8 cellular contexts compared by ENCODE assay signal in genomic region chr3:94162700-94163099, GRCh38.
A peak's percentile ranks its signal among the peaks of the same experiment; 100 is the strongest.
DNase-seq lines count a peak whose midpoint lies in the region; ATAC-seq and TF ChIP-seq lines count a peak whose summit lies in the region.

No MANE protein-coding gene starts in this region.

- no peaks in the 10 kb centered on the region for H3K4me1 Mint-ChIP-seq in activated CD4-positive, alpha-beta T cell treated with anti-CD3 and anti-CD28 coated beads for 36 hours
- H3K4me1 Mint-ChIP-seq in natural killer cell = no peaks in the 10 kb centered on the region

- H3K27ac Mint-ChIP-seq in activated CD4-positive, alpha-beta T cell treated with anti-CD3 and anti-CD28 coated beads for 36 hours = no peak overlapping the region
- H3K27ac Mint-ChIP-seq in natural killer cell = no peak overlapping the region

- H3K27me3 Mint-ChIP-seq in activated CD4-positive, alpha-beta T cell treated with anti-CD3 and anti-CD28 coated beads for 36 hours = peaks cover 7% of the 10 kb centered on the region
- no peaks in the 10 kb centered on the region for H3K27me3 Mint-ChIP-seq in natural killer cell (ENCODE audit: low read depth in 2 of 2)

- H3K27me3 ChIP-seq in RWPE2 (ENCODE audit: insufficient read depth, poor library complexity, severe bottlenecking) = no peaks in the 10 kb centered on the region

- H3K4me3 Mint-ChIP-seq in activated CD4-positive, alpha-beta T cell treated with anti-CD3 and anti-CD28 coated beads for 36 hours = no peak overlapping the region
- H3K4me3 Mint-ChIP-seq in natural killer cell = no peak overlapping the region

- ATAC-seq in activated CD4-positive, alpha-beta T cell treated with anti-CD3 and anti-CD28 coated beads for 36 hours = peak; percentile 96
- ATAC-seq in HG02763 (IDR thresholded peaks at IDR 0.05; ENCODE audit: unreplicated experiment) (peak; percentile 60), RWPE2 (ENCODE audit: low read depth) (peak; percentile 79), mucosa of descending colon (peak; percentile 34), natural killer cell (no peak), HG02642 (IDR thresholded peaks at IDR 0.05; ENCODE audit: poor library complexity, unreplicated experiment) (no peak)

- no peaks in the 10 kb centered on the region for H3K36me3 Mint-ChIP-seq in activated CD4-positive, alpha-beta T cell treated with anti-CD3 and anti-CD28 coated beads for 36 hours (ENCODE audit: low read depth)
- no peaks in the 10 kb centered on the region for H3K36me3 Mint-ChIP-seq in natural killer cell

- H3K27ac ChIP-seq in RWPE2 (ENCODE audit: poor library complexity, severe bottlenecking) = no peak overlapping the region

- POLR2A ChIA-PET in activated CD4-positive, alpha-beta T cell treated with anti-CD3 and anti-CD28 coated beads for 36 hours (lab: Charles Lee) = no interaction called here

- TF ChIP-seq CTCF in RWPE2 (IDR thresholded peaks at IDR 0.05; ENCODE audit: poor library complexity, severe bottlenecking) (no peak), mucosa of descending colon (IDR thresholded peaks at IDR 0.05) (no peak), natural killer cell (IDR thresholded peaks at IDR 0.05) (no peak)

- no peak overlapping the region for H3K4me3 ChIP-seq in RWPE2 (ENCODE audit: severe bottlenecking)
- no peak overlapping the region for H3K4me3 ChIP-seq in mucosa of descending colon

- no peaks in the 10 kb centered on the region for H3K36me3 ChIP-seq in RWPE2 (ENCODE audit: low read depth)
- H3K36me3 ChIP-seq in mucosa of descending colon (ENCODE audit: low read depth) = no peaks in the 10 kb centered on the region

- DNase-seq in activated CD4-positive, alpha-beta T cell treated with anti-CD3 and anti-CD28 coated beads for 36 hours = peak; percentile 35
- DNase-seq in activated CD4-positive, alpha-beta T cell treated with anti-CD3 and anti-CD28 coated beads for 1 hour = no peak
- DNase-seq in RWPE2 (ENCODE audit: low spot score) = peak; percentile 71
- no peak for DNase-seq in mucosa of descending colon
- no peak for DNase-seq in natural killer cell
- no peak for DNase-seq in hypothalamus (lab: John Stamatoyannopoulos, UW)

- H3K4me1 ChIP-seq in RWPE2 (ENCODE audit: insufficient read depth, poor library complexity, severe bottlenecking) (peaks cover 26% of the 10 kb centered on the region), mucosa of descending colon (ENCODE audit: low read depth) (no peaks in the 10 kb centered on the region)

- intact Hi-C loops in activated CD4-positive, alpha-beta T cell treated with anti-CD3 and anti-CD28 coated beads for 36 hours (cut with DNase I, micrococcal nuclease) = no loop called here
- intact Hi-C loops in mucosa of descending colon (cut with DNase I, micrococcal nuclease) = no loop called here
- intact Hi-C loops in natural killer cell (cut with micrococcal nuclease) = no loop called here

- H3K9me3 ChIP-seq in RWPE2 (ENCODE audit: severe bottlenecking) (no peaks in the 10 kb centered on the region), mucosa of descending colon (no peaks in the 10 kb centered on the region)

- no peaks in the 10 kb centered on the region for H3K9me3 Mint-ChIP-seq in activated CD4-positive, alpha-beta T cell treated with anti-CD3 and anti-CD28 coated beads for 36 hours (ENCODE audit: low read depth)
- no peaks in the 10 kb centered on the region for H3K9me3 Mint-ChIP-seq in natural killer cell

- CTCF ChIA-PET in activated CD4-positive, alpha-beta T cell treated with anti-CD3 and anti-CD28 coated beads for 36 hours (lab: Charles Lee) = no interaction called here

Comparison
In these comparisons a context has a peak if more than half of its experiments do, and no peak if none do; other contexts are left out.
1. DNase-seq: peak in activated CD4-positive, alpha-beta T cell treated with anti-CD3 and anti-CD28 coated beads for 36 hours (single experiment) and RWPE2 (single experiment); none in activated CD4-positive, alpha-beta T cell treated with anti-CD3 and anti-CD28 coated beads for 1 hour (single experiment), mucosa of descending colon (0 of 3), natural killer cell (single experiment) and hypothalamus (0 of 51).
2. ATAC-seq: peak in activated CD4-positive, alpha-beta T cell treated with anti-CD3 and anti-CD28 coated beads for 36 hours (single experiment), HG02763 (single experiment), RWPE2 (single experiment) and mucosa of descending colon (single experiment); none in natural killer cell (0 of 3) and HG02642 (single experiment).